Comparison of ENCODE assay signal across 8 cellular contexts in the genomic region with DNA sequence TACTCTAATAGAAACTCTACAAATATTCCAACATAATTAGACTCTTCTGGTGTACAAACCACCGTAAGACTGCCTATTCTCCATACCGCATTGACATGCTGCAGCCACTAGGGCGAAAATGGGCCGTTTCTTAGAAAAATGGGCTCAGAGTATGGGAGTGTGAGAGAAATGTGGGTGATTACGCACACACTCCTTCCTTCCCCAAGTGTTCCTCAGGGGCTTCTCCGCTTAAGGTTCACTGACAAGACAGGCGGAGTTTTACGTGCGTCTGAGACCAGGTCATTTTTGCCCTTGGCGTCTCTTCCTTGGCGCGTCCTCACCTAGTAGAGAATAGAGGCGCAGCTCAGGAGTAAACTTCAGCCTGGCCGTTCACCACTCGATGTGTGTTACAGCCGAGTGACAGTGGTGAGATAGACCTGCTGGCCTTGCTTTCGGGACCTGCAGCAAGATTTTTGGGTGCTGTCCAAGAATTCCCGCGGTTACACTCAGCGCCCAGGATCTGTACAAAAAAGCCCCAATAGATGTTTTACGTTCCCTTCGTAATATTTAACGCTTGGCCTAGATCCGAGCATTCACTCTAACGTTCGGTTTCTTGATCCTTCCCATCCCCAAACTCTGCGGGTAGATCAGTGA. TPM values are rescaled to one million over a fixed set of nuclear protein-coding genes. Genes with fewer than 3 reads are reported as not detected.
DNase-seq lines count a peak whose midpoint lies in the region; ATAC-seq and TF ChIP-seq lines count a peak whose summit lies in the region.

No MANE protein-coding gene starts in this region.

- H3K4me1 Mint-ChIP-seq in activated CD4-positive, alpha-beta T cell treated with anti-CD3 and anti-CD28 coated beads, Interleukin-2, amount 10 ng/mL, durations not matched to agents 24 days and 14 days: peaks cover 13% of the 10 kb centered on the region

- DNase-seq in activated CD4-positive, alpha-beta T cell treated with anti-CD3 and anti-CD28 coated beads, Interleukin-2, amount 10 ng/mL, durations not matched to agents 24 days and 14 days: peak; percentile 60
- DNase-seq in activated CD4-positive, alpha-beta T cell treated with anti-CD3 and anti-CD28 coated beads for 1 hour: no peak
- DNase-seq in activated CD4-positive, alpha-beta T cell treated with anti-CD3 and anti-CD28 coated beads, Interleukin-2, amount 50 U/mL, for 48 hours: peak; percentile 1 to 12
- no peak for DNase-seq in right atrium auricular region (ENCODE audit: low spot score)
- no peak for DNase-seq in retinal pigment epithelial cell (ENCODE audit: low read depth)
- DNase-seq in GDM1 (lab: John Stamatoyannopoulos, UW): no peak

- H3K4me1 ChIP-seq in right atrium auricular region: peaks cover 0 to 11% of the 10 kb centered on the region in 2 donors

- peak; percentile 37 to 54 for TF ChIP-seq CTCF in right atrium auricular region (IDR thresholded peaks at IDR 0.05)
- peak; percentile 69 for TF ChIP-seq CTCF in retinal pigment epithelial cell (conservative IDR thresholded peaks at IDR 0.05; ENCODE audit: low read depth, low read length)

- peaks cover 63% of the 10 kb centered on the region for H3K27me3 Mint-ChIP-seq in activated CD4-positive, alpha-beta T cell treated with anti-CD3 and anti-CD28 coated beads, Interleukin-2, amount 10 ng/mL, durations not matched to agents 24 days and 14 days

- H3K9me3 ChIP-seq in right atrium auricular region: no peaks in the 10 kb centered on the region

- H3K27ac ChIP-seq in right atrium auricular region: peak overlapping the region; percentile 74 to 85

- H3K4me3 ChIP-seq in right atrium auricular region (peak overlapping the region; percentile 51 to 65), retinal pigment epithelial cell (ENCODE audit: low read length) (peak overlapping the region; percentile 28)

- H3K4me3 Mint-ChIP-seq in activated CD4-positive, alpha-beta T cell treated with anti-CD3 and anti-CD28 coated beads, Interleukin-2, amount 10 ng/mL, durations not matched to agents 24 days and 14 days: peak overlapping the region; percentile 81

- H3K36me3 Mint-ChIP-seq in activated CD4-positive, alpha-beta T cell treated with anti-CD3 and anti-CD28 coated beads, Interleukin-2, amount 10 ng/mL, durations not matched to agents 24 days and 14 days (ENCODE audit: low read depth): no peaks in the 10 kb centered on the region

- intact Hi-C loops in activated CD4-positive, alpha-beta T cell treated with anti-CD3 and anti-CD28 coated beads, Interleukin-2, amount 10 ng/mL, durations not matched to agents 24 days and 14 days (cut with micrococcal nuclease): no loop called here

- H3K27me3 ChIP-seq in right atrium auricular region: peaks cover 0 to 5% of the 10 kb centered on the region in 2 donors

- no peaks in the 10 kb centered on the region for H3K9me3 Mint-ChIP-seq in activated CD4-positive, alpha-beta T cell treated with anti-CD3 and anti-CD28 coated beads, Interleukin-2, amount 10 ng/mL, durations not matched to agents 24 days and 14 days

- no peak overlapping the region for H3K27ac Mint-ChIP-seq in activated CD4-positive, alpha-beta T cell treated with anti-CD3 and anti-CD28 coated beads, Interleukin-2, amount 10 ng/mL, durations not matched to agents 24 days and 14 days

- ATAC-seq in HG02763 (IDR thresholded peaks at IDR 0.05; ENCODE audit: unreplicated experiment) (peak; percentile 31), GM21528 (IDR thresholded peaks at IDR 0.05; ENCODE audit: low FRiP score, unreplicated experiment) (no peak)

- no peaks in the 10 kb centered on the region for H3K36me3 ChIP-seq in right atrium auricular region

RNA-seq across cellular contexts. Expression of a gene that starts 1.8 kb away (rescaled TPM):
- total RNA-seq in activated CD4-positive, alpha-beta T cell treated with anti-CD3 and anti-CD28 coated beads, Interleukin-2, amount 10 ng/mL, durations not matched to agents 24 days and 14 days: 2.3 and 2.4 TPM in 2 replicates
- 10 to 100 TPM; 11.9 to 30.1 TPM for total RNA-seq in right atrium auricular region

Comparison
In these comparisons a context has a peak if more than half of its experiments do, and no peak if none do; other contexts are left out.
1. DNase-seq: peak in activated CD4-positive, alpha-beta T cell treated with anti-CD3 and anti-CD28 coated beads, Interleukin-2, amount 10 ng/mL, durations not matched to agents 24 days and 14 days (single experiment) and activated CD4-positive, alpha-beta T cell treated with anti-CD3 and anti-CD28 coated beads, Interleukin-2, amount 50 U/mL, for 48 hours (2 of 2); none in activated CD4-positive, alpha-beta T cell treated with anti-CD3 and anti-CD28 coated beads for 1 hour (single experiment), right atrium auricular region (single experiment), retinal pigment epithelial cell (single experiment) and GDM1 (single experiment).